In the genomic region with DNA sequence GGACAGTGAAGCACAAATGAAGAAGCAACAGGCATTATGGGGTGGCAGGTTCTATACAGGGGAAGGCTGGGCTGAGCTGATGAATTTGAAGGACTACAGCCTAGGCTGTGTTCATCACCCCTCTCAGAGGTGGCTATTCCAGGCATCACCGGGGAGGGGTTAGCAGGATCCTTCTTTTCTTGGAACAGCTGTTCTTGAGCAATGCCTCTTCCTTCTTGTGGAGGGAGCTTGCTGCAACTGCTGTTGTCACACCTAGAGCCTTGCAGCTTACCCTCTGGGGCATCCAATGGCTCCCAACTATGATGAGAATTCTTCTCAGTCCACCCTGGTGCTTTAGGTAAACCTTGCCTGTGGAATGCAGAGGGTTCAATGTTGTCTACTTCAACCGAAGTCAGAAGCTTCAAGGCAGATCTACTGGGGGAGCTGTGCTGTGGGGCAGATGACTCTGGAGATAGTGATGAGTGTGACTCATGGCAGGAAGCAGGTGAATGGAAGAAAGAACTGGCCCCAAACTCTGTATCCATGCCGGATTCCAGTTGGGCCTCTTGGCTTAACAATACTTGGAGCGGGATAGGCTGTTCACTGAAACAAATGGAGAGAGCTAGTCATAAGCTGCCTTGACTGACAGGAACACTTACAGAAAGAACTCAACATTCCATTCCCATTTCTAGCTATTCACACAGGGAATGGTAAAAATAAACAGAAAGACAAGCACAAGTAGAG, we compare ENCODE assay signal across 1 cellular context.
A peak's percentile ranks its signal among the peaks of the same experiment; 100 is the strongest.
TF ChIP-seq lines count a peak whose summit lies in the region.

No MANE protein-coding gene starts in this region.

TF ChIP-seq in endothelial cell of umbilical vein, 7 proteins besides CTCF, POLR2A, EP300 and RAD21:
- peak; percentile 11 for TF ChIP-seq GATA2 (IDR thresholded peaks at IDR 0.05; ENCODE audit: insufficient read depth, insufficient read length, low read depth, low read length)
- TF ChIP-seq FOS (IDR thresholded peaks at IDR 0.05; ENCODE audit: borderline replicate concordance, insufficient read depth, low read length) = no peak
